ENCODE assay signal across 1 cellular context in the genomic region with DNA sequence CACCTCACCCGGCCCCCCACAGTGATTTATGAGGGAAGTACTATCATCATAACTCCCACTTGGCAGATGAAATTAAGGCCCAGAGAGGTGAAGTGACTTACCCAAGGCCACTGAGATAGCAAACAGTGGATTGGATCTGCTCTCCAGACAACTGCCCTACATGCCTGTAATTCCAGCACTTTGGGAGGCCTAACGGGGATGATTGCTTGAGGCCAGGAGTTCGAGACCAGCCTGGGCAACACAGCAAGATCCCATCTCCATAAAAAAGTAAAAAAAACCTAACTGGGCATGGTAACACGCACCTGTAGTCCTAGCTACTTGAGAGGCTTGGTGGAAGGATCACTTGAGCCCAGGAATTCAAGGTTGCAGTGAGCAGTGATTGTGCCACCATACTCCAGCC.
TF ChIP-seq lines count a peak whose summit lies in the region.

No MANE protein-coding gene starts in this region.

TF ChIP-seq in IMR-90, 13 proteins besides CTCF, POLR2A, EP300 and RAD21:
- TF ChIP-seq CEBPB (IDR thresholded peaks at IDR 0.05; ENCODE audit: low read depth, low read length) (no peak), SMC3 (IDR thresholded peaks at IDR 0.05; ENCODE audit: low read depth, low read length) (no peak), MXI1 (IDR thresholded peaks at IDR 0.05; ENCODE audit: borderline replicate concordance, low read depth, low read length) (no peak), BHLHE40 (IDR thresholded peaks at IDR 0.05; ENCODE audit: low read depth, low read length) (no peak), MAZ (IDR thresholded peaks at IDR 0.05; ENCODE audit: borderline replicate concordance, low read depth, low read length) (no peak), CHD1 (IDR thresholded peaks at IDR 0.05; ENCODE audit: low read depth, low read length) (no peak)
- TF ChIP-seq, protein P1, sequence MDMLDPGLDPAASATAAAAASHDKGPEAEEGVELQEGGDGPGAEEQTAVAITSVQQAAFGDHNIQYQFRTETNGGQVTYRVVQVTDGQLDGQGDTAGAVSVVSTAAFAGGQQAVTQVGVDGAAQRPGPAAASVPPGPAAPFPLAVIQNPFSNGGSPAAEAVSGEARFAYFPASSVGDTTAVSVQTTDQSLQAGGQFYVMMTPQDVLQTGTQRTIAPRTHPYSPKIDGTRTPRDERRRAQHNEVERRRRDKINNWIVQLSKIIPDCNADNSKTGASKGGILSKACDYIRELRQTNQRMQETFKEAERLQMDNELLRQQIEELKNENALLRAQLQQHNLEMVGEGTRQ (IDR thresholded peaks at IDR 0.05; ENCODE audit: low read depth, low read length) = no peak
TF ChIP-seq in IMR-90: peak in this region for 0.
